In the genomic region with DNA sequence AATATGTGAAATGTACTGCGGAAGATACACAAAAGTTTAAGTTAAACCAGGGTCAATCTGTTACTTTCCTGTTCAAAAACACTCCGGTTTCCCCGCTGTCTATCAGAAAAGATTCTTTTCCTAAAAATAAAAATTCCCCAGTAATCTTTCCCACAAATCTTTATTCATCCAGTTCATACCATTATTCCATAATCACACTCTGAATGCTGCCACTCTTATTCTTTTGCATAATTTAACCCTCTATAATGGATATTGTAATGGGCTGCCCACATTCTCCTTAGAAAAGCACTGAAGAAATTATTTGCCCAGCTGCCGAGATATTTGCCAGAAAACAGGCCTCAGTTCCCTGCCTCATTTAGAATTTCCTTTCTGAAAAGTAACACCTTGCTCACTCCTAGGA, we compare ENCODE assay signal across 32 cellular contexts.
"Had no signal": no experiment of that assay in that cellular context is flagged by ENCODE, and none has a peak within 500 bp of the region (broad histone marks: within the 10 kb centered on the region; RNA-seq: fewer than 3 reads in every experiment).

No MANE protein-coding gene starts in this region.

- H3K36me3 Mint-ChIP-seq: activated CD4-positive, alpha-beta memory T cell treated with anti-CD3 and anti-CD28 coated beads for 36 hours; activated naive CD8-positive, alpha-beta T cell had no signal

- DNase-seq: activated CD4-positive, alpha-beta memory T cell treated with anti-CD3 and anti-CD28 coated beads for 36 hours; activated CD4-positive, alpha-beta T cell treated with anti-CD3 and anti-CD28 coated beads for 36 hours; activated CD4-positive, alpha-beta T cell treated with anti-CD3 and anti-CD28 coated beads, Interleukin-2, amount 10 ng/mL, durations not matched to agents 7 days and 5 days; activated CD8-positive, alpha-beta memory T cell treated with anti-CD3 and anti-CD28 coated beads, Interleukin-2, amount 50 U/mL, for 4 hours; activated gamma-delta T cell treated with Interleukin-2 at 50 U/mL for 16 hours; activated naive CD4-positive, alpha-beta T cell treated with anti-CD3 and anti-CD28 coated beads for 36 hours; activated naive CD8-positive, alpha-beta T cell treated with anti-CD3 and anti-CD28 coated beads, Interleukin-2, amount 50 U/mL, for 24 hours; activated T-cell treated with anti-CD3 and anti-CD28 coated beads for 4 hours; activated T-cell treated with anti-CD3 and anti-CD28 coated beads, Interleukin-2, amount 50 U/mL, for 4 hours; anterior cingulate cortex; brain microvascular endothelial cell; MM.1S; MV-4-11; NCI-H1092; NCI-H1694; NCI-H1930; NCI-H2107; NCI-H2171 treated with DMSO at 0.1 percent for 48 hours; NCI-H2227 treated with DMSO at 0.1 percent for 48 hours; NCI-H446; NCI-H510A treated with DMSO at 0.1 percent for 48 hours; NCI-H526 treated with DMSO at 0.1 percent for 48 hours; SHP77; SJCRH30; SK-N-SH had no signal

- H3K9me3 ChIP-seq: SJCRH30, SK-N-SH had no signal

- H3K27ac Mint-ChIP-seq: activated CD4-positive, alpha-beta memory T cell treated with anti-CD3 and anti-CD28 coated beads for 36 hours; activated CD4-positive, alpha-beta T cell treated with anti-CD3 and anti-CD28 coated beads for 36 hours; activated CD4-positive, alpha-beta T cell treated with anti-CD3 and anti-CD28 coated beads, Interleukin-2, amount 10 ng/mL, durations not matched to agents 7 days and 5 days; activated naive CD4-positive, alpha-beta T cell treated with anti-CD3 and anti-CD28 coated beads for 36 hours; activated naive CD8-positive, alpha-beta T cell; activated naive CD8-positive, alpha-beta T cell treated with anti-CD3 and anti-CD28 coated beads, Interleukin-2, amount 50 U/mL, for 24 hours; activated T-helper 1 cell treated with anti-CD3 and anti-CD28 coated beads, Interleukin-12 subunit alpha, Interleukin-12 subunit beta, Interleukin-2, Interleukin-4 antibody, amounts not matched to agents 30 ng/mL and 10 ng/mL and 1 ng/mL, durations not matched to agents 14 hours and 24 hours and 36 hours; T-helper 1 cell treated with Interleukin-12 subunit alpha and Interleukin-12 subunit beta and Interleukin-4 antibody, amounts not matched to agents 30 μg/mL and 1 μg/mL, for 36 hours; T-helper 2 cell treated with Interferon-gamma antibody and Interleukin-4, amounts not matched to agents 5 μg/mL and 100 μg/mL, for 36 hours had no signal

- H3K27me3 ChIP-seq: brain microvascular endothelial cell, SJCRH30 had no signal

- H3K36me3 ChIP-seq: brain microvascular endothelial cell had no signal

- H3K9me3 Mint-ChIP-seq: activated CD4-positive, alpha-beta T cell treated with anti-CD3 and anti-CD28 coated beads, Interleukin-2, amount 10 ng/mL, durations not matched to agents 7 days and 5 days; activated T-cell treated with anti-CD3 and anti-CD28 coated beads, Interleukin-2, amount 50 U/mL, for 4 hours; activated T-helper 1 cell treated with anti-CD3 and anti-CD28 coated beads, Interleukin-12 subunit alpha, Interleukin-12 subunit beta, Interleukin-2, Interleukin-4 antibody, amounts not matched to agents 30 ng/mL and 10 ng/mL and 1 ng/mL, durations not matched to agents 14 hours and 24 hours and 36 hours; T-helper 1 cell treated with Interleukin-12 subunit alpha and Interleukin-12 subunit beta and Interleukin-4 antibody, amounts not matched to agents 30 μg/mL and 1 μg/mL, for 36 hours; T-helper 2 cell treated with Interferon-gamma antibody and Interleukin-4, amounts not matched to agents 5 μg/mL and 100 μg/mL, for 36 hours had no signal

- H3K9ac ChIP-seq: KMS-11, SK-N-SH had no signal

- H3K27me3 Mint-ChIP-seq: activated CD4-positive, alpha-beta memory T cell treated with anti-CD3 and anti-CD28 coated beads for 36 hours; activated CD4-positive, alpha-beta T cell treated with anti-CD3 and anti-CD28 coated beads for 36 hours; activated CD4-positive, alpha-beta T cell treated with anti-CD3 and anti-CD28 coated beads, Interleukin-2, amount 10 ng/mL, durations not matched to agents 7 days and 5 days; activated naive CD8-positive, alpha-beta T cell; activated naive CD8-positive, alpha-beta T cell treated with anti-CD3 and anti-CD28 coated beads, Interleukin-2, amount 50 U/mL, for 24 hours had no signal

- H3K4me3 ChIP-seq: SJCRH30 had no signal

- H3K27ac ChIP-seq: brain microvascular endothelial cell, KMS-11, SJCRH30 had no signal

- ATAC-seq: activated CD4-positive, alpha-beta T cell treated with anti-CD3 and anti-CD28 coated beads for 36 hours; activated CD4-positive, CD25-positive, alpha-beta regulatory T cell treated with anti-CD3 and anti-CD28 coated beads, Interleukin-2, amount 50 U/mL, for 24 hours; activated naive CD8-positive, alpha-beta T cell treated with anti-CD3 and anti-CD28 coated beads, Interleukin-2, amount 50 U/mL, for 24 hours; activated T-cell treated with anti-CD3 and anti-CD28 coated beads, Interleukin-2, amount 50 U/mL, for 4 hours; Panc1 had no signal

- H3K4me1 Mint-ChIP-seq: activated CD4-positive, alpha-beta T cell treated with anti-CD3 and anti-CD28 coated beads for 36 hours; activated CD4-positive, alpha-beta T cell treated with anti-CD3 and anti-CD28 coated beads, Interleukin-2, amount 10 ng/mL, durations not matched to agents 7 days and 5 days; activated naive CD8-positive, alpha-beta T cell treated with anti-CD3 and anti-CD28 coated beads, Interleukin-2, amount 50 U/mL, for 24 hours had no signal

- H3K4me2 ChIP-seq: KMS-11, SK-N-SH had no signal

- H3K4me3 Mint-ChIP-seq: activated CD4-positive, alpha-beta memory T cell treated with anti-CD3 and anti-CD28 coated beads for 36 hours; activated CD4-positive, alpha-beta T cell treated with anti-CD3 and anti-CD28 coated beads for 36 hours; activated CD4-positive, alpha-beta T cell treated with anti-CD3 and anti-CD28 coated beads, Interleukin-2, amount 10 ng/mL, durations not matched to agents 7 days and 5 days; activated naive CD4-positive, alpha-beta T cell treated with anti-CD3 and anti-CD28 coated beads for 36 hours; activated naive CD8-positive, alpha-beta T cell; activated naive CD8-positive, alpha-beta T cell treated with anti-CD3 and anti-CD28 coated beads, Interleukin-2, amount 50 U/mL, for 24 hours; activated T-cell treated with anti-CD3 and anti-CD28 coated beads, Interleukin-2, amount 50 U/mL, for 4 hours; activated T-helper 1 cell treated with anti-CD3 and anti-CD28 coated beads, Interleukin-12 subunit alpha, Interleukin-12 subunit beta, Interleukin-2, Interleukin-4 antibody, amounts not matched to agents 30 ng/mL and 10 ng/mL and 1 ng/mL, durations not matched to agents 14 hours and 24 hours and 36 hours; T-helper 1 cell treated with Interleukin-12 subunit alpha and Interleukin-12 subunit beta and Interleukin-4 antibody, amounts not matched to agents 30 μg/mL and 1 μg/mL, for 36 hours; T-helper 2 cell treated with Interferon-gamma antibody and Interleukin-4, amounts not matched to agents 5 μg/mL and 100 μg/mL, for 36 hours had no signal

- H3K4me1 ChIP-seq: SJCRH30 had no signal
